In genomic region chr17:31391496-31391949, GRCh38 we compare ENCODE assay signal across 8 cellular contexts. TPM values are rescaled to one million over a fixed set of nuclear protein-coding genes. Genes with fewer than 3 reads are reported as not detected.
DNase-seq lines count a peak whose midpoint lies in the region; ATAC-seq and TF ChIP-seq lines count a peak whose summit lies in the region.

Gene RAB11FIP4, plus strand, starts transcription at chr17:31391675. Its CDS starts 178 bp downstream, at chr17:31391853.

- no peak within 1 kb of the TSS for H3K18ac ChIP-seq in mesenchymal stem cell (ENCODE audit: low read depth in 1 of 2, low read length in 2 of 2)

- H3K27ac ChIP-seq in cingulate gyrus (ENCODE audit: low read depth, low read length) (peak within 1 kb of the TSS; percentile 75), mesenchymal stem cell (ENCODE audit: low read length, poor library complexity, severe bottlenecking) (no peak within 1 kb of the TSS), upper lobe of left lung (no peak within 1 kb of the TSS)

- H2BK15ac ChIP-seq in mesenchymal stem cell (ENCODE audit: low read depth, poor library complexity, severe bottlenecking), result peak within 1 kb of the TSS; percentile 88

- no peak within 1 kb of the TSS for H2AK5ac ChIP-seq in mesenchymal stem cell (ENCODE audit: low read length, severe bottlenecking)

- no peak within 1 kb of the TSS for H3K4ac ChIP-seq in mesenchymal stem cell (ENCODE audit: low read depth in 1 of 2, low read length in 2 of 2)

- H2AFZ ChIP-seq in mesenchymal stem cell (ENCODE audit: low read depth, low read length), result no peak within 1 kb of the TSS

- H3K23ac ChIP-seq in mesenchymal stem cell (ENCODE audit: low read length in 2 of 2), result peak within 1 kb of the TSS in 1 of 2 experiments; percentile 20

- WGBS in mesenchymal stem cell, result no CpG with 5 or more reads among the region's 69 CpGs
- WGBS in upper lobe of left lung, 2 donors, result 0% methylated on average over 4 of the region's 69 CpGs; no CpG with 5 or more reads in 1 of the 2 donors

- no peak for TF ChIP-seq POLR2A in upper lobe of left lung (IDR thresholded peaks at IDR 0.05)

- H3K4me1 ChIP-seq in mesenchymal stem cell (ENCODE audit: control insufficient read depth, insufficient read depth, low read depth, low read length) (peaks cover 14% of the 10 kb centered on the region), upper lobe of left lung (peaks cover 10 to 31% (median 11%) of the 10 kb centered on the region in 4 donors)

- H3K9ac ChIP-seq in mesenchymal stem cell (ENCODE audit: low read length), result no peak within 1 kb of the TSS

- no peak within 1 kb of the TSS for H4K91ac ChIP-seq in mesenchymal stem cell (ENCODE audit: low read length)

- H3K79me1 ChIP-seq in mesenchymal stem cell (replicated peaks; ENCODE audit: low read length, poor library complexity, severe bottlenecking), result no peaks in the 10 kb centered on the region

- peak within 1 kb of the TSS in 1 of 2 experiments; percentile 83 for H3K14ac ChIP-seq in mesenchymal stem cell (ENCODE audit: low read length in 2 of 2)

- H3K4me3 ChIP-seq in mesenchymal stem cell (ENCODE audit: insufficient read depth in 1 of 2, low read depth in 1 of 2, low read length in 2 of 2) (peak within 1 kb of the TSS; percentile 32 to 33), upper lobe of left lung (peak within 1 kb of the TSS; percentile 18 to 53 (median 44))

- TF ChIP-seq EP300 in upper lobe of left lung (IDR thresholded peaks at IDR 0.05), result no peak

- no peak for TF ChIP-seq CTCF in upper lobe of left lung (IDR thresholded peaks at IDR 0.05)

- H4K8ac ChIP-seq in mesenchymal stem cell (ENCODE audit: low read length), result no peak within 1 kb of the TSS

- no peaks in the 10 kb centered on the region for H3K9me3 ChIP-seq in mesenchymal stem cell (ENCODE audit: control insufficient read depth, low read length)
- H3K9me3 ChIP-seq in upper lobe of left lung, result no peaks in the 10 kb centered on the region

- no peak within 1 kb of the TSS for H2BK5ac ChIP-seq in mesenchymal stem cell (ENCODE audit: low read depth, low read length, poor library complexity, severe bottlenecking)

- peak; percentile 36 for DNase-seq in DMS79 (lab: John Stamatoyannopoulos, UW)
- DNase-seq in NCI-H526 treated with DMSO at 0.1 percent for 48 hours (lab: John Stamatoyannopoulos, UW), result peak; percentile 37
- DNase-seq in mesenchymal stem cell, result peak; percentile 18
- DNase-seq in upper lobe of left lung, result peak; percentile 16 to 85

- H3K27me3 ChIP-seq in mesenchymal stem cell (ENCODE audit: control insufficient read depth in 1 of 2, insufficient read depth in 1 of 2, low read length in 2 of 2), result peaks cover 53 to 65% of the 10 kb centered on the region in 2 experiments
- H3K27me3 ChIP-seq in upper lobe of left lung, result peaks cover 0 to 39% (median 10%) of the 10 kb centered on the region in 4 donors

- no peak within 1 kb of the TSS for H2BK120ac ChIP-seq in mesenchymal stem cell (ENCODE audit: low read depth, low read length)

- peak within 1 kb of the TSS; percentile 67 for H3K4me2 ChIP-seq in mesenchymal stem cell (ENCODE audit: low read length, poor library complexity, severe bottlenecking)

- ATAC-seq in upper lobe of left lung (ENCODE audit: low FRiP score in 2 of 2) (peak in 1 of 2 donors; percentile 63), GM21576 (IDR thresholded peaks at IDR 0.05; ENCODE audit: unreplicated experiment) (no peak), GM18868 (IDR thresholded peaks at IDR 0.05; ENCODE audit: unreplicated experiment) (no peak), HG03139 (IDR thresholded peaks at IDR 0.05; ENCODE audit: unreplicated experiment) (no peak)

- H3K36me3 ChIP-seq in mesenchymal stem cell (ENCODE audit: control insufficient read depth in 1 of 2, insufficient read depth in 2 of 2, low read depth in 1 of 2, low read length in 2 of 2) (no peaks in the 10 kb centered on the region), upper lobe of left lung (no peaks in the 10 kb centered on the region)

- H2BK12ac ChIP-seq in mesenchymal stem cell (ENCODE audit: low read length in 2 of 2), result peak within 1 kb of the TSS in 1 of 2 experiments; percentile 32

RNA-seq across cellular contexts. Expression of gene RAB11FIP4, which starts in this region (rescaled TPM):
- polyA plus RNA-seq in mesenchymal stem cell (2013, experiment 1 of 2), result 0.21 TPM
- 0.25 TPM for polyA plus RNA-seq in mesenchymal stem cell (2013, experiment 2 of 2)
- total RNA-seq in upper lobe of left lung, result 10 to 100 TPM; 15.2 to 36.1 (median 23.3) TPM
